In the genomic region with DNA sequence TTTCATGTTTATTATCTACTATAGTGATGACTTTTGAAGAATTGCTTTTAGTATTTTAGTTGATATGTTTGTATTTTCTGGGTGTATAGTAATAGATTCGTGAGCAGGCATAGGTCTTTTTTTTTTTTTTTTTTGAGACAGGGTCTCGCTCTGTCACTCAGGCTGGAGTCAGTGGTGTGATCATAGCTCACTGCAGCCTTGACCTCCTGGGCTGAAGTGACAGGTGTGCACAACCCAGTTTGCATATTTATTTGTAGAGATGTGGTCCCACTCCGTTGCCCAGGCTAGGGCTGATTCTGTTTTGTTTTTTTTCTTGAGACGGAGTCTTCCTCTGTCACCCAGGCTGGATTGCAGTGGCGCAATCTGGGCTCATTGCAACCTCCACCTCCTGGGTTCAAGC, we compare ENCODE assay signal across 15 cellular contexts. TPM values are rescaled to one million over a fixed set of nuclear protein-coding genes. Genes with fewer than 3 reads are reported as not detected.
DNase-seq lines count a peak whose midpoint lies in the region; ATAC-seq and TF ChIP-seq lines count a peak whose summit lies in the region.
"Had no signal": no experiment of that assay in that cellular context is flagged by ENCODE, and none has a peak within 500 bp of the region (broad histone marks: within the 10 kb centered on the region; RNA-seq: fewer than 3 reads in every experiment).

No MANE protein-coding gene starts in this region.

- peak overlapping the region; percentile 49 for H3K27ac Mint-ChIP-seq in CD8-positive, alpha-beta T cell
- H3K27ac Mint-ChIP-seq in IgD-negative memory B cell = peak overlapping the region in 2 of 3 donors; percentile 69 to 75
- H3K27ac Mint-ChIP-seq in activated CD8-positive, alpha-beta memory T cell treated with anti-CD3 and anti-CD28 coated beads, Interleukin-2, amount 10 ng/mL, durations not matched to agents 7 days and 5 days = no peak overlapping the region

- TF ChIP-seq CTCF in CD8-positive, alpha-beta T cell (IDR thresholded peaks at IDR 0.05) = no peak

- DNase-seq in CD8-positive, alpha-beta T cell = no peak
- no peak for DNase-seq in stimulated activated naive CD8-positive, alpha-beta T cell treated with anti-CD3 and anti-CD28 coated beads, Interleukin-15, Interleukin-2, amounts not matched to agents 100 U/mL and 50 U/mL, for 24 hours
- no peak for DNase-seq in NCI-H1436 (lab: John Stamatoyannopoulos, UW)
- no peak for DNase-seq in activated CD8-positive, alpha-beta memory T cell treated with anti-CD3 and anti-CD28 coated beads, Interleukin-2, amount 10 ng/mL, durations not matched to agents 7 days and 5 days
- DNase-seq: ACHN; DMS153; NCI-H1417; NCI-H748 treated with DMSO at 0.1 percent for 48 hours; stimulated activated CD8-positive, alpha-beta memory T cell treated with anti-CD3 and anti-CD28 coated beads, Interleukin-4, amount 100 ng/mL, for 48 hours had no signal

- no peaks in the 10 kb centered on the region for H3K9me3 ChIP-seq in CD8-positive, alpha-beta T cell (ENCODE audit: low read length)
- H3K9me3 ChIP-seq: vagina had no signal

- no peaks in the 10 kb centered on the region for H3K27me3 Mint-ChIP-seq in CD8-positive, alpha-beta T cell (ENCODE audit: low read depth)
- H3K27me3 Mint-ChIP-seq in IgD-negative memory B cell = peaks cover 2% of the 10 kb centered on the region
- no peaks in the 10 kb centered on the region for H3K27me3 Mint-ChIP-seq in activated CD8-positive, alpha-beta memory T cell treated with anti-CD3 and anti-CD28 coated beads, Interleukin-2, amount 10 ng/mL, durations not matched to agents 7 days and 5 days

- H3K27ac ChIP-seq in CD8-positive, alpha-beta T cell (ENCODE audit: low read depth, low read length) = no peak overlapping the region
- H3K27ac ChIP-seq: vagina had no signal

- no peaks in the 10 kb centered on the region for H3K9me3 Mint-ChIP-seq in CD8-positive, alpha-beta T cell
- H3K9me3 Mint-ChIP-seq in IgD-negative memory B cell = no peaks in the 10 kb centered on the region
- no peaks in the 10 kb centered on the region for H3K9me3 Mint-ChIP-seq in activated CD8-positive, alpha-beta memory T cell treated with anti-CD3 and anti-CD28 coated beads, Interleukin-2, amount 10 ng/mL, durations not matched to agents 7 days and 5 days (ENCODE audit: low read depth)

- peaks cover 58% of the 10 kb centered on the region for H3K4me1 Mint-ChIP-seq in CD8-positive, alpha-beta T cell (ENCODE audit: low read depth)
- peaks cover 37 to 52% (median 45%) of the 10 kb centered on the region in 3 donors for H3K4me1 Mint-ChIP-seq in IgD-negative memory B cell
- H3K4me1 Mint-ChIP-seq in activated CD8-positive, alpha-beta memory T cell treated with anti-CD3 and anti-CD28 coated beads, Interleukin-2, amount 10 ng/mL, durations not matched to agents 7 days and 5 days = peaks cover 16% of the 10 kb centered on the region

- no peaks in the 10 kb centered on the region for H3K36me3 ChIP-seq in CD8-positive, alpha-beta T cell (ENCODE audit: insufficient read depth, low read length)
- H3K36me3 ChIP-seq: vagina had no signal

- CTCF ChIA-PET in CD8-positive, alpha-beta T cell (lab: Charles Lee) = no interaction called here
- CTCF ChIA-PET in activated CD8-positive, alpha-beta memory T cell treated with anti-CD3 and anti-CD28 coated beads, Interleukin-2, amount 10 ng/mL, durations not matched to agents 7 days and 5 days (lab: Charles Lee) = no interaction called here

- intact Hi-C loops in CD8-positive, alpha-beta T cell (cut with DNase I, micrococcal nuclease) = loop anchor here in 1 of 2 experiments (10.0 kb wide), 1 partner anchor 1173 kb away; a partner anchor contains a TSS

- no peak overlapping the region for H3K4me3 Mint-ChIP-seq in CD8-positive, alpha-beta T cell
- peak overlapping the region; percentile 12 to 87 (median 68) for H3K4me3 Mint-ChIP-seq in IgD-negative memory B cell
- no peak overlapping the region for H3K4me3 Mint-ChIP-seq in activated CD8-positive, alpha-beta memory T cell treated with anti-CD3 and anti-CD28 coated beads, Interleukin-2, amount 10 ng/mL, durations not matched to agents 7 days and 5 days

- peaks cover 34% of the 10 kb centered on the region for H3K36me3 Mint-ChIP-seq in CD8-positive, alpha-beta T cell
- peaks cover 6% of the 10 kb centered on the region for H3K36me3 Mint-ChIP-seq in IgD-negative memory B cell
- peaks cover 28% of the 10 kb centered on the region for H3K36me3 Mint-ChIP-seq in activated CD8-positive, alpha-beta memory T cell treated with anti-CD3 and anti-CD28 coated beads, Interleukin-2, amount 10 ng/mL, durations not matched to agents 7 days and 5 days

- peaks cover 32% of the 10 kb centered on the region for H3K4me1 ChIP-seq in CD8-positive, alpha-beta T cell (ENCODE audit: insufficient read depth, low read length)

- no peaks in the 10 kb centered on the region for H3K27me3 ChIP-seq in CD8-positive, alpha-beta T cell (ENCODE audit: insufficient read depth, low read length)
- H3K27me3 ChIP-seq: vagina had no signal

- H3K4me3 ChIP-seq in CD8-positive, alpha-beta T cell (ENCODE audit: low read depth, low read length) = no peak overlapping the region
- H3K4me3 ChIP-seq: vagina had no signal

- ATAC-seq in CD8-positive, alpha-beta T cell = no peak
- ATAC-seq in GM19463 (IDR thresholded peaks at IDR 0.05; ENCODE audit: unreplicated experiment) (peak; percentile 93), HG02852 (IDR thresholded peaks at IDR 0.05; ENCODE audit: unreplicated experiment) (peak; percentile 90), GM18520 (IDR thresholded peaks at IDR 0.05; ENCODE audit: unreplicated experiment) (no peak)
- ATAC-seq in stimulated activated naive CD8-positive, alpha-beta T cell treated with anti-CD3 and anti-CD28 coated beads, Interleukin-15, Interleukin-2, amounts not matched to agents 100 U/mL and 50 U/mL, for 24 hours = no peak
- no peak for ATAC-seq in activated CD8-positive, alpha-beta memory T cell treated with anti-CD3 and anti-CD28 coated beads, Interleukin-2, amount 10 ng/mL, durations not matched to agents 7 days and 5 days
- ATAC-seq: Right ventricle myocardium inferior had no signal

- POLR2A ChIA-PET in CD8-positive, alpha-beta T cell (lab: Charles Lee) = interaction anchor here (0.8 to 0.9 kb wide), 2 partner anchors 8 to 15 kb away, joined by 3 read pairs; no protein-coding TSS in a partner anchor

RNA-seq across cellular contexts. Expression of a gene that starts 11.9 kb away (rescaled TPM):
- total RNA-seq in CD8-positive, alpha-beta T cell = 10 to 100 TPM; 85.6 to 87.1 TPM
- 44.6 TPM for polyA plus RNA-seq in IgD-negative memory B cell
- total RNA-seq in activated CD8-positive, alpha-beta memory T cell treated with anti-CD3 and anti-CD28 coated beads, Interleukin-2, amount 10 ng/mL, durations not matched to agents 7 days and 5 days = 10 to 100 TPM; 40.8 to 40.9 TPM

Comparison
In these comparisons a context has a peak if more than half of its experiments do, and no peak if none do; other contexts are left out.
1. ATAC-seq: peak in GM19463 (single experiment) and HG02852 (single experiment); none in CD8-positive, alpha-beta T cell (single experiment), stimulated activated naive CD8-positive, alpha-beta T cell treated with anti-CD3 and anti-CD28 coated beads, Interleukin-15, Interleukin-2, amounts not matched to agents 100 U/mL and 50 U/mL, for 24 hours (single experiment), activated CD8-positive, alpha-beta memory T cell treated with anti-CD3 and anti-CD28 coated beads, Interleukin-2, amount 10 ng/mL, durations not matched to agents 7 days and 5 days (single experiment) and GM18520 (single experiment).
2. H3K4me3 Mint-ChIP-seq: peak in IgD-negative memory B cell (4 of 4); none in CD8-positive, alpha-beta T cell (single experiment) and activated CD8-positive, alpha-beta memory T cell treated with anti-CD3 and anti-CD28 coated beads, Interleukin-2, amount 10 ng/mL, durations not matched to agents 7 days and 5 days (single experiment).